27 cellular contexts compared by ENCODE assay signal in genomic region chr11:35317253-35317652, GRCh38.
"Had no signal": no experiment of that assay in that cellular context is flagged by ENCODE, and none has a peak within 500 bp of the region (broad histone marks: within the 10 kb centered on the region; RNA-seq: fewer than 3 reads in every experiment).

No MANE protein-coding gene starts in this region.

- DNase-seq: activated CD4-positive, alpha-beta T cell treated with anti-CD3 and anti-CD28 coated beads, Interleukin-2, amount 10 ng/mL, durations not matched to agents 24 days and 14 days; activated CD4-positive, alpha-beta T cell treated with anti-CD3 and anti-CD28 coated beads, Interleukin-2, amount 50 U/mL, for 4 hours; activated CD8-positive, alpha-beta T cell treated with anti-CD3 and anti-CD28 coated beads for 36 hours; activated effector memory CD4-positive, alpha-beta T cell treated with anti-CD3 and anti-CD28 coated beads, Interleukin-2, amount 50 U/mL, for 16 hours; activated naive CD4-positive, alpha-beta T cell; activated naive CD4-positive, alpha-beta T cell treated with anti-CD3 and anti-CD28 coated beads, Interleukin-2, amount 50 U/mL, for 16 hours; activated naive CD8-positive, alpha-beta T cell treated with anti-CD3 and anti-CD28 coated beads for 36 hours; activated T-cell treated with anti-CD3 and anti-CD28 coated beads, Interleukin-2, amount 50 U/mL, for 1 hour; activated T-cell treated with anti-CD3 and anti-CD28 coated beads, Interleukin-2, amount 50 U/mL, for 72 hours; amniotic stem cell; aorta; Kasumi-1; KG1; MG63; NCI-H1048; NCI-H1105 treated with DMSO at 0.1 percent for 48 hours; NCI-H1436 treated with DMSO at 0.1 percent for 48 hours; NCI-H1694 treated with DMSO at 0.1 percent for 48 hours; NCI-H2029; NCI-H345; NCI-H524 treated with DMSO at 0.1 percent for 48 hours; NK-92 treated with Interleukin-12 subunit alpha and Interleukin-12 subunit beta, amount 100 ng/mL, for 24 hours; PC-9; Right ventricle myocardium superior; T1000; WERI-Rb-1 had no signal

- H3K27me3 Mint-ChIP-seq: activated CD8-positive, alpha-beta T cell treated with anti-CD3 and anti-CD28 coated beads for 36 hours; activated naive CD8-positive, alpha-beta T cell treated with anti-CD3 and anti-CD28 coated beads for 36 hours; activated T-helper 17 cell treated with anti-CD3 and anti-CD28 coated beads, Interleukin-2, amount 50 U/mL, for 72 hours had no signal

- H3K4me3 Mint-ChIP-seq: activated CD4-positive, alpha-beta T cell treated with anti-CD3 and anti-CD28 coated beads, Interleukin-2, amount 10 ng/mL, durations not matched to agents 24 days and 14 days; activated CD8-positive, alpha-beta T cell treated with anti-CD3 and anti-CD28 coated beads for 36 hours; activated naive CD8-positive, alpha-beta T cell treated with anti-CD3 and anti-CD28 coated beads for 36 hours; activated T-cell treated with anti-CD3 and anti-CD28 coated beads, Interleukin-2, amount 50 U/mL, for 72 hours; activated T-helper 17 cell treated with anti-CD3 and anti-CD28 coated beads, Interleukin-2, amount 50 U/mL, for 72 hours had no signal

- H3K36me3 Mint-ChIP-seq: activated naive CD8-positive, alpha-beta T cell treated with anti-CD3 and anti-CD28 coated beads for 36 hours had no signal

- H3K9me3 Mint-ChIP-seq: activated CD8-positive, alpha-beta T cell treated with anti-CD3 and anti-CD28 coated beads for 36 hours; activated T-helper 17 cell treated with anti-CD3 and anti-CD28 coated beads, Interleukin-2, amount 50 U/mL, for 72 hours had no signal

- H3K27ac Mint-ChIP-seq: activated CD4-positive, alpha-beta T cell treated with anti-CD3 and anti-CD28 coated beads, Interleukin-2, amount 10 ng/mL, durations not matched to agents 24 days and 14 days; activated CD8-positive, alpha-beta T cell treated with anti-CD3 and anti-CD28 coated beads for 36 hours; activated naive CD8-positive, alpha-beta T cell treated with anti-CD3 and anti-CD28 coated beads for 36 hours; activated T-cell treated with anti-CD3 and anti-CD28 coated beads, Interleukin-2, amount 50 U/mL, for 72 hours; activated T-helper 17 cell treated with anti-CD3 and anti-CD28 coated beads, Interleukin-2, amount 50 U/mL, for 72 hours had no signal

- ATAC-seq: activated CD8-positive, alpha-beta T cell treated with anti-CD3 and anti-CD28 coated beads for 36 hours; activated T-cell treated with anti-CD3 and anti-CD28 coated beads, Interleukin-2, amount 50 U/mL, for 72 hours; activated T-helper 17 cell treated with anti-CD3 and anti-CD28 coated beads, Interleukin-2, amount 50 U/mL, for 72 hours had no signal
